In genomic region chr7:112308974-112309373, GRCh38 we compare ENCODE assay signal across 6 cellular contexts.
"Had no signal": no experiment of that assay in that cellular context is flagged by ENCODE, and none has a peak within 500 bp of the region (broad histone marks: within the 10 kb centered on the region; RNA-seq: fewer than 3 reads in every experiment).

No MANE protein-coding gene starts in this region.

- H3K9ac ChIP-seq: KMS-11 had no signal

- H3K27ac ChIP-seq: HL-60, KMS-11 had no signal

- DNase-seq: Karpas-422, KBM-7, KG1 had no signal

- H3K4me2 ChIP-seq: KMS-11 had no signal

- FAIRE-seq: HTR-8/SVneo had no signal
